Comparison of ENCODE assay signal across 24 cellular contexts in the genomic region with DNA sequence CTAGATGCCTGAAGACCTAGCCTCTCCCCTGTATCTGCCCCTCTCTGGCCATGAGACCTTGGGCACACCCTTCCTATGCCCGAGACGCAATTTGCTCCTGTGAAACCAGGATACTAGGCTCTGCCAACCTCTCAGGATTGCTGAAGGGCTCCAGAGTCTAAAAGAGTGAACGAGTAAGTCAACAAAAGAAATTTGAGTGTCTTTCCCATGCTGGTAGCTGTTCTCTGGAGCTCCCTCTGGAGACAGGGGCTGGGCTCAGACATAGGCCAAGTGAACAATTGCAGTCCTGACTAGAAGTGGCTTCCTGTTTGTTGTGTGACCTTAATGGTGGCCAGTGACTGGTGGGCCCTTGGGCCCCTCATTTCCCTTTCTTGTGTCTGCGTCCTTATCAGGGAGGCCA.
"Had no signal": no experiment of that assay in that cellular context is flagged by ENCODE, and none has a peak within 500 bp of the region (broad histone marks: within the 10 kb centered on the region; RNA-seq: fewer than 3 reads in every experiment).

No MANE protein-coding gene starts in this region.

- H3K4me1 ChIP-seq: parathyroid adenoma, right lobe of liver, tibial nerve, upper lobe of left lung, uterus had no signal

- H3K79me2 ChIP-seq: parathyroid adenoma had no signal

- H3K27me3 ChIP-seq: dorsolateral prefrontal cortex, neural progenitor cell, right lobe of liver, testis, tibial nerve, upper lobe of left lung, uterus had no signal

- FAIRE-seq: colon, frontal cortex, keratinocyte had no signal

- H3K36me3 ChIP-seq: neural progenitor cell, right lobe of liver, tibial nerve, upper lobe of left lung, uterus had no signal

- H3K4me3 ChIP-seq: dorsolateral prefrontal cortex, neural progenitor cell, right lobe of liver, smooth muscle cell, testis, tibial nerve, upper lobe of left lung, uterus had no signal

- H3K9ac ChIP-seq: neural progenitor cell, parathyroid adenoma had no signal

- H3K27ac ChIP-seq: dorsolateral prefrontal cortex, neural progenitor cell, parathyroid adenoma, right lobe of liver, testis, tibial nerve, upper lobe of left lung, uterus had no signal

- H3K4me2 ChIP-seq: neural progenitor cell, smooth muscle cell had no signal

- ATAC-seq: naive thymus-derived CD4-positive, alpha-beta T cell; right lobe of liver; stimulated activated effector memory CD8-positive, alpha-beta T cell treated with anti-CD3 and anti-CD28 coated beads, Interleukin-12 subunit alpha, Interleukin-12 subunit beta, amount 100 ng/mL, for 72 hours; stimulated activated naive CD8-positive, alpha-beta T cell treated with anti-CD3 and anti-CD28 coated beads, Interleukin-15, Interleukin-2, amounts not matched to agents 100 U/mL and 50 U/mL, for 24 hours had no signal

- H2AFZ ChIP-seq: neural progenitor cell, parathyroid adenoma had no signal

- DNase-seq: dorsolateral prefrontal cortex; effector CD4-positive, alpha-beta T cell; hypothalamus; mammary epithelial cell; mesendoderm; midbrain; naive thymus-derived CD4-positive, alpha-beta T cell; right lobe of liver; stimulated activated CD4-positive, alpha-beta T cell treated with anti-CD3 and anti-CD28 coated beads, Interleukin-12 subunit alpha, Interleukin-12 subunit beta, amount 100 ng/mL, for 4 hours; stimulated activated CD4-positive, alpha-beta T cell treated with anti-CD3 and anti-CD28 coated beads, Interleukin-1b, Interleukin-23, amount 100 ng/mL, for 48 hours; stimulated activated CD4-positive, alpha-beta T cell treated with anti-CD3 and anti-CD28 coated beads, Interleukin-4, amount 100 ng/mL, for 1 hour; stimulated activated naive CD8-positive, alpha-beta T cell treated with anti-CD3 and anti-CD28 coated beads, Interleukin-15, Interleukin-2, amounts not matched to agents 100 U/mL and 50 U/mL, for 24 hours; substantia nigra; testis; uterus had no signal

- H3K9me3 ChIP-seq: right lobe of liver, testis, tibial nerve, upper lobe of left lung, uterus had no signal
